In the genomic region with DNA sequence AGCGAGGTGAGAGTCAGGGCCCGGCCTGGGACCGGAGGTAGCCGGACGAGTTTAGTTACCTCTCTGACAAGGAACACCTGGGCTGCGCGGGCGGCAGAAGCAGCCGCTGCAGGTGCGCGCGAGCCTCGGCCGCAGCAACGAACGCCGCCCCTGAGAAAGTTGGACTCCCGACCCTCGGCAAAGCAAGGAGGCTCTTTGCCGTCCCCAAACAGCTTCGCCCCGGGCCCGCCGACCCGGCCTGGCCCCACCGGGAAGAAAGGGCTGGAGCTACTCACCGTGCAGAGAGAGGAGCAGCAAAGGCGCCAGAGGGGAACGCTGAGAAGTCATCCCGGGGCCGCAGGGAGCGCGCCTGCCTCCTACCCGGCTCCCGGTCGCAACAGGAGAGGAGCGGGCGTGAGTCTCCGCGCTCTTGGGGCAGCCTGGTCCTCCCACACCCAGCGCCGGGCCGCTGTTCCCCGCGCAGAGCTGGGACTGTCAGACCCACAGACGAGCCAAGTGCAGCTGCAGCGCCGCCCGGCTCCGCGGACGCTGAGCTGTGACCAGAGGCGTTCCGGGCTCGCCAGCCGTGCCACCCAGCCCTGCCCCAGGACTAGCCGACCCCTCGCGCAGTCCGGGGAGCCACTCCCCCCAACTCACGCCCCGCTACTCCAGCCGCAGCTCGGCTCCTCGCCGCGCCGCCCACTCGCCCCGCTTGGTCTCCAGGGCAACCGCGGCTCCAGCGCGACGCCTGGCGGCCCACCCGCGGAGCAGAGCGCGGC, we compare ENCODE assay signal across 8 cellular contexts.
DNase-seq lines count a peak whose midpoint lies in the region; ATAC-seq lines count a peak whose summit lies in the region.

A gene with protein sequence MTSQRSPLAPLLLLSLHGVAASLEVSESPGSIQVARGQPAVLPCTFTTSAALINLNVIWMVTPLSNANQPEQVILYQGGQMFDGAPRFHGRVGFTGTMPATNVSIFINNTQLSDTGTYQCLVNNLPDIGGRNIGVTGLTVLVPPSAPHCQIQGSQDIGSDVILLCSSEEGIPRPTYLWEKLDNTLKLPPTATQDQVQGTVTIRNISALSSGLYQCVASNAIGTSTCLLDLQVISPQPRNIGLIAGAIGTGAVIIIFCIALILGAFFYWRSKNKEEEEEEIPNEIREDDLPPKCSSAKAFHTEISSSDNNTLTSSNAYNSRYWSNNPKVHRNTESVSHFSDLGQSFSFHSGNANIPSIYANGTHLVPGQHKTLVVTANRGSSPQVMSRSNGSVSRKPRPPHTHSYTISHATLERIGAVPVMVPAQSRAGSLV (minus strand): TSS at position 591 of the 758 bp plus-strand sequence. CDS start 264 bp downstream, at position 327.

- H3K36me3 ChIP-seq in endocrine pancreas (ENCODE audit: control insufficient read depth, insufficient read depth, low read length) = no peaks in the 10 kb centered on the region

- H3K9me3 ChIP-seq in endocrine pancreas (ENCODE audit: control insufficient read depth, low read length) = no peaks in the 10 kb centered on the region

- peak within 1 kb of the TSS; percentile 92 for H3K4me3 ChIP-seq in endocrine pancreas (ENCODE audit: control insufficient read depth, insufficient read depth, low read length)

- no peaks in the 10 kb centered on the region for H3K27me3 ChIP-seq in endocrine pancreas (ENCODE audit: control insufficient read depth, insufficient read depth, low read length)

- peak within 1 kb of the TSS; percentile 55 for H3K9ac ChIP-seq in endocrine pancreas (ENCODE audit: control insufficient read depth, insufficient read depth, low read length)

- H3K4me1 ChIP-seq in endocrine pancreas (ENCODE audit: control insufficient read depth, insufficient read depth, low read length) = peaks cover 5% of the 10 kb centered on the region

- DNase-seq in AG08396 (ENCODE audit: low spot score) (peak; percentile 85), NCI-H510A treated with DMSO at 0.1 percent for 48 hours (lab: John Stamatoyannopoulos, UW) (peak; percentile 38), midbrain (lab: John Stamatoyannopoulos, UW) (peak; percentile 90)
- DNase-seq in activated CD8-positive, alpha-beta memory T cell treated with anti-CD3 and anti-CD28 coated beads for 4 hours (ENCODE audit: low read depth in 2 of 2) = peak; percentile 31 to 34
- peak; percentile 13 to 39 for DNase-seq in stimulated activated CD8-positive, alpha-beta memory T cell treated with anti-CD3 and anti-CD28 coated beads, Interleukin-2, amount 100 ng/mL, for 1 hour (ENCODE audit: low read depth in 2 of 2)

- peak; percentile 96 for ATAC-seq in GM18868 (IDR thresholded peaks at IDR 0.05; ENCODE audit: unreplicated experiment)
- peak; percentile 97 for ATAC-seq in HG03108 (IDR thresholded peaks at IDR 0.05; ENCODE audit: unreplicated experiment)

Comparison
In these comparisons a context has a peak if more than half of its experiments do, and no peak if none do; other contexts are left out.
1. Peak in every context shown above with its lines: DNase-seq, ATAC-seq and H3K4me3 ChIP-seq.
2. DNase-seq: peak in every context shown above with its lines; median percentile 90 in midbrain; 85 in AG08396; 38 in NCI-H510A treated with DMSO at 0.1 percent for 48 hours; 32 in activated CD8-positive, alpha-beta memory T cell treated with anti-CD3 and anti-CD28 coated beads for 4 hours; 26 in stimulated activated CD8-positive, alpha-beta memory T cell treated with anti-CD3 and anti-CD28 coated beads, Interleukin-2, amount 100 ng/mL, for 1 hour.